34 cellular contexts compared by ENCODE assay signal in the genomic region with DNA sequence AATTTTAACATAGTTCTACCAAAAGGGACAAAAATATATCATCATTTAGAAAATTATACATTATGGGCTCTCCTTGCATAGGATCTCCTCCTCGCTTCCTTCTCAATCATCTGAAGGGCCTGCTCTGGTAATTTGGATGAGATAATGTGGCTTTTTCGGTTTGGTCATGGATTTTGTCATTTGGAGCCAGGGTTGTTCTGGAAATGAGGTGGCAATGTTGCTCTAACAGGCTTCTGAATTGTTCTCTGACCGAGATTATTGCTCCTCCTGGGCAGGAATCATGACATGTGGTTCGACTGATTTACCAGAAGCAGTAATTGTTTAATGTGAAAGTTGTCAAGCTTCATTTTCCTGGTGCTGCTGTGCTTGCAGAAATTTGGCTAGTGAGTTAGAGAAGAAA.
DNase-seq lines count a peak whose midpoint lies in the region; ATAC-seq, FAIRE-seq and TF ChIP-seq lines count a peak whose summit lies in the region.
"Had no signal": no experiment of that assay in that cellular context is flagged by ENCODE, and none has a peak within 500 bp of the region (broad histone marks: within the 10 kb centered on the region; RNA-seq: fewer than 3 reads in every experiment).

No MANE protein-coding gene starts in this region.

- DNase-seq in bronchial epithelial cell (ENCODE audit: low read depth) (no peak), Caco-2 (no peak)
- no peak for DNase-seq in T-helper 2 cell treated with Interferon-gamma antibody and Interleukin-4, amounts not matched to agents 5 μg/mL and 100 μg/mL, for 36 hours (ENCODE audit: low spot score)
- DNase-seq: activated CD4-positive, alpha-beta T cell treated with anti-CD3 and anti-CD28 coated beads for 36 hours; activated naive CD4-positive, alpha-beta T cell treated with Interleukin-2 at 50 U/mL for 16 hours; activated T-cell treated with anti-CD3 and anti-CD28 coated beads, Interleukin-2, amount 50 U/mL, for 4 hours; BE2C; brain microvascular endothelial cell; colonic mucosa; DMS53; effector memory CD8-positive, alpha-beta T cell; foreskin melanocyte; mesendoderm; naive B cell; NCI-H1048; NCI-H1694 treated with DMSO at 0.1 percent for 48 hours; NCI-H2171 treated with DMSO at 0.1 percent for 48 hours; NCI-H526; small intestine; stimulated activated CD4-positive, alpha-beta T cell treated with anti-CD3 and anti-CD28 coated beads, Interleukin-1b, Interleukin-23, amount 100 ng/mL, for 48 hours had no signal

- intact Hi-C loops in Caco-2 (cut with micrococcal nuclease; ENCODE audit: unreplicated experiment) = no loop called here

- no peaks in the 10 kb centered on the region for H3K9me3 Mint-ChIP-seq in T-helper 2 cell treated with Interferon-gamma antibody and Interleukin-4, amounts not matched to agents 5 μg/mL and 100 μg/mL, for 36 hours
- no peaks in the 10 kb centered on the region for H3K9me3 Mint-ChIP-seq in Caco-2 (ENCODE audit: unreplicated experiment)
- H3K9me3 Mint-ChIP-seq: activated T-cell treated with anti-CD3 and anti-CD28 coated beads, Interleukin-2, amount 50 U/mL, for 4 hours; effector memory CD8-positive, alpha-beta T cell; naive B cell; T-helper 1 cell treated with Interleukin-12 subunit alpha and Interleukin-12 subunit beta and Interleukin-4 antibody, amounts not matched to agents 30 μg/mL and 1 μg/mL, for 36 hours had no signal

- H3K4me1 Mint-ChIP-seq in T-helper 2 cell treated with Interferon-gamma antibody and Interleukin-4, amounts not matched to agents 5 μg/mL and 100 μg/mL, for 36 hours (ENCODE audit: low read depth) = peaks cover 5% of the 10 kb centered on the region
- H3K4me1 Mint-ChIP-seq in Caco-2 (ENCODE audit: low read depth, unreplicated experiment) = no peaks in the 10 kb centered on the region
- H3K4me1 Mint-ChIP-seq: naive B cell had no signal

- H3K36me3 Mint-ChIP-seq in T-helper 2 cell treated with Interferon-gamma antibody and Interleukin-4, amounts not matched to agents 5 μg/mL and 100 μg/mL, for 36 hours (ENCODE audit: low read depth) = no peaks in the 10 kb centered on the region
- H3K36me3 Mint-ChIP-seq in Caco-2 (ENCODE audit: insufficient read depth, unreplicated experiment) = no peaks in the 10 kb centered on the region
- H3K36me3 Mint-ChIP-seq: naive B cell had no signal

- BruUV-seq in Caco-2 (replicated peaks; lab: Mats Ljungman, UMichigan) = no TSS peak

- no peaks in the 10 kb centered on the region for H3K27me3 Mint-ChIP-seq in T-helper 2 cell treated with Interferon-gamma antibody and Interleukin-4, amounts not matched to agents 5 μg/mL and 100 μg/mL, for 36 hours (ENCODE audit: low read depth)
- H3K27me3 Mint-ChIP-seq in Caco-2 (ENCODE audit: insufficient read depth, unreplicated experiment) = peaks cover 4% of the 10 kb centered on the region
- H3K27me3 Mint-ChIP-seq: activated CD4-positive, alpha-beta T cell treated with anti-CD3 and anti-CD28 coated beads for 36 hours; effector memory CD8-positive, alpha-beta T cell had no signal

- no peak overlapping the region for H3K4me3 Mint-ChIP-seq in T-helper 2 cell treated with Interferon-gamma antibody and Interleukin-4, amounts not matched to agents 5 μg/mL and 100 μg/mL, for 36 hours
- no peak overlapping the region for H3K4me3 Mint-ChIP-seq in Caco-2 (ENCODE audit: unreplicated experiment)
- H3K4me3 Mint-ChIP-seq: activated CD4-positive, alpha-beta T cell treated with anti-CD3 and anti-CD28 coated beads for 36 hours; activated T-cell treated with anti-CD3 and anti-CD28 coated beads, Interleukin-2, amount 50 U/mL, for 4 hours; effector memory CD8-positive, alpha-beta T cell; naive B cell; T-helper 1 cell treated with Interleukin-12 subunit alpha and Interleukin-12 subunit beta and Interleukin-4 antibody, amounts not matched to agents 30 μg/mL and 1 μg/mL, for 36 hours had no signal

- no peaks in the 10 kb centered on the region for H3K27me3 ChIP-seq in bronchial epithelial cell (ENCODE audit: control insufficient read depth, insufficient read depth, low read length)
- H3K27me3 ChIP-seq in gastroesophageal sphincter = no peaks in the 10 kb centered on the region
- H3K27me3 ChIP-seq in Caco-2 (replicated peaks; ENCODE audit: control insufficient read depth, insufficient read depth, low read length) = no peaks in the 10 kb centered on the region
- H3K27me3 ChIP-seq: BE2C, brain microvascular endothelial cell, colonic mucosa, hepatocyte, suprapubic skin had no signal

- H3K36me3 ChIP-seq in bronchial epithelial cell (ENCODE audit: control insufficient read depth, insufficient read depth, low read length) (no peaks in the 10 kb centered on the region), gastroesophageal sphincter (no peaks in the 10 kb centered on the region), Caco-2 (ENCODE audit: control insufficient read depth, insufficient read depth, low read length) (no peaks in the 10 kb centered on the region)
- H3K36me3 ChIP-seq: BE2C, brain microvascular endothelial cell, colonic mucosa, suprapubic skin had no signal

- H3K9me3 ChIP-seq in gastroesophageal sphincter (no peaks in the 10 kb centered on the region), Caco-2 (no peaks in the 10 kb centered on the region)
- H3K9me3 ChIP-seq: BE2C, colonic mucosa, suprapubic skin had no signal

- ATAC-seq in GM18511 (IDR thresholded peaks at IDR 0.05; ENCODE audit: unreplicated experiment) (peak; percentile 35), GM21423 (IDR thresholded peaks at IDR 0.05; ENCODE audit: unreplicated experiment) (peak; percentile 28), HG03039 (IDR thresholded peaks at IDR 0.05; ENCODE audit: unreplicated experiment) (peak; percentile 43), gastroesophageal sphincter (no peak), HG02885 (IDR thresholded peaks at IDR 0.05; ENCODE audit: poor library complexity, unreplicated experiment) (no peak)
- ATAC-seq: activated CD4-positive, alpha-beta T cell treated with anti-CD3 and anti-CD28 coated beads for 36 hours; activated T-cell treated with anti-CD3 and anti-CD28 coated beads, Interleukin-2, amount 50 U/mL, for 4 hours; effector memory CD8-positive, alpha-beta T cell; esophagus mucosa had no signal

- CTCF ChIA-PET in Caco-2 (lab: Charles Lee) = no interaction called here

- no peaks in the 10 kb centered on the region for H3K4me1 ChIP-seq in gastroesophageal sphincter
- no peaks in the 10 kb centered on the region for H3K4me1 ChIP-seq in Caco-2
- H3K4me1 ChIP-seq: BE2C, colonic mucosa, suprapubic skin had no signal

- H3K27ac ChIP-seq in gastroesophageal sphincter = no peak overlapping the region
- H3K27ac ChIP-seq: brain microvascular endothelial cell, colonic mucosa, hepatocyte, RWPE1, SK-N-MC, suprapubic skin had no signal

- WGBS in gastroesophageal sphincter (ENCODE audit: low coverage in 1 of 2), 2 donors = 60 to 74% methylated on average over 4 of the region's 4 CpGs

- TF ChIP-seq CTCF in bronchial epithelial cell (IDR thresholded peaks at IDR 0.05; ENCODE audit: insufficient read depth, low read length, severe bottlenecking) = no peak
- TF ChIP-seq CTCF in gastroesophageal sphincter (IDR thresholded peaks at IDR 0.05) = no peak
- no peak for TF ChIP-seq CTCF in Caco-2 (IDR thresholded peaks at IDR 0.05; ENCODE audit: insufficient read depth in 1 of 2, low read depth in 1 of 2, low read length in 1 of 2, severe bottlenecking in 1 of 2, unreplicated experiment in 1 of 2)

- POLR2A ChIA-PET in Caco-2 (lab: Charles Lee) = no interaction called here

- no peak overlapping the region for H3K27ac Mint-ChIP-seq in T-helper 2 cell treated with Interferon-gamma antibody and Interleukin-4, amounts not matched to agents 5 μg/mL and 100 μg/mL, for 36 hours
- H3K27ac Mint-ChIP-seq in Caco-2 (ENCODE audit: unreplicated experiment) = no peak overlapping the region
- H3K27ac Mint-ChIP-seq: activated CD4-positive, alpha-beta T cell treated with anti-CD3 and anti-CD28 coated beads for 36 hours; effector memory CD8-positive, alpha-beta T cell; naive B cell; T-helper 1 cell treated with Interleukin-12 subunit alpha and Interleukin-12 subunit beta and Interleukin-4 antibody, amounts not matched to agents 30 μg/mL and 1 μg/mL, for 36 hours had no signal

- no peak for TF ChIP-seq EP300 in gastroesophageal sphincter (IDR thresholded peaks at IDR 0.05)

- peak; percentile 40 for FAIRE-seq in bronchial epithelial cell (lab: Jason Lieb, UNC)
- FAIRE-seq: G401.6, H54, small intestine, urothelium cell line had no signal

- no peak for TF ChIP-seq POLR2A in gastroesophageal sphincter (IDR thresholded peaks at IDR 0.05)

- no peak overlapping the region for H3K4me3 ChIP-seq in bronchial epithelial cell (ENCODE audit: low read depth, low read length)
- no peak overlapping the region for H3K4me3 ChIP-seq in gastroesophageal sphincter
- H3K4me3 ChIP-seq in Caco-2 (ENCODE audit: low read depth, low read length) = no peak overlapping the region
- H3K4me3 ChIP-seq: colonic mucosa, hepatocyte, SK-N-MC, suprapubic skin had no signal

Comparison
In these comparisons a context has a peak if more than half of its experiments do, and no peak if none do; other contexts are left out.
1. ATAC-seq: peak in GM18511 (single experiment), GM21423 (single experiment) and HG03039 (single experiment); none in gastroesophageal sphincter (single experiment) and HG02885 (single experiment).